9 cellular contexts compared by ENCODE assay signal in genomic region chr3:5428607-5429516, GRCh38.
DNase-seq lines count a peak whose midpoint lies in the region; ATAC-seq lines count a peak whose summit lies in the region.
"Had no signal": no experiment of that assay in that cellular context is flagged by ENCODE, and none has a peak within 500 bp of the region (broad histone marks: within the 10 kb centered on the region; RNA-seq: fewer than 3 reads in every experiment).

No MANE protein-coding gene starts in this region.

- H3K4me1 ChIP-seq in naive thymus-derived CD4-positive, alpha-beta T cell (ENCODE audit: control insufficient read depth in 2 of 2, insufficient read depth in 2 of 2, low read length in 2 of 2), result no peaks in the 10 kb centered on the region

- peaks cover 0 to 11% (median 9%) of the 10 kb centered on the region in 5 donors for H3K27me3 Mint-ChIP-seq in naive thymus-derived CD4-positive, alpha-beta T cell

- intact Hi-C loops in naive thymus-derived CD4-positive, alpha-beta T cell (cut with micrococcal nuclease), result no loop called here

- no peak overlapping the region for H3K4me3 Mint-ChIP-seq in naive thymus-derived CD4-positive, alpha-beta T cell

- DNase-seq in NCI-H526 (lab: John Stamatoyannopoulos, UW) (peak; percentile 4 to 58), NCI-H526 treated with DMSO at 0.1 percent for 48 hours (lab: John Stamatoyannopoulos, UW) (no peak), HUDEP-2 (lab: John Stamatoyannopoulos, UW; ENCODE audit: unreplicated experiment in 76 of 76) (peak in 73 of 76 experiments; percentile 14 to 96 (median 70)), AG20443 (ENCODE audit: low spot score) (no peak), Ammon's horn (ENCODE audit: low spot score) (no peak)
- no peak for DNase-seq in naive thymus-derived CD4-positive, alpha-beta T cell
- no peak for DNase-seq in activated effector memory CD4-positive, alpha-beta T cell treated with anti-CD3 and anti-CD28 coated beads, Interleukin-2, amount 50 U/mL, for 16 hours

- peaks cover 0 to 9% (median 5%) of the 10 kb centered on the region in 7 donors for H3K4me1 Mint-ChIP-seq in naive thymus-derived CD4-positive, alpha-beta T cell

- H3K36me3 Mint-ChIP-seq in naive thymus-derived CD4-positive, alpha-beta T cell, result no peaks in the 10 kb centered on the region

- H3K27ac Mint-ChIP-seq in naive thymus-derived CD4-positive, alpha-beta T cell, result no peak overlapping the region

- POLR2A ChIA-PET in naive thymus-derived CD4-positive, alpha-beta T cell (lab: Charles Lee), result no interaction called here

- CTCF ChIA-PET in naive thymus-derived CD4-positive, alpha-beta T cell (lab: Charles Lee), result no interaction called here

- H3K9me3 ChIP-seq in naive thymus-derived CD4-positive, alpha-beta T cell (ENCODE audit: control insufficient read depth in 2 of 3, low read length in 3 of 3), result no peaks in the 10 kb centered on the region

- ATAC-seq in GM21825 (IDR thresholded peaks at IDR 0.05; ENCODE audit: unreplicated experiment), result peak; percentile 80
- ATAC-seq in naive thymus-derived CD4-positive, alpha-beta T cell, result peak; percentile 42

- H3K4me3 ChIP-seq in naive thymus-derived CD4-positive, alpha-beta T cell (ENCODE audit: low read length), result no peak overlapping the region
- H3K4me3 ChIP-seq: cardiac muscle cell had no signal

- peaks cover 0 to 1% (median 0%) of the 10 kb centered on the region in 11 donors for H3K9me3 Mint-ChIP-seq in naive thymus-derived CD4-positive, alpha-beta T cell

- no peaks in the 10 kb centered on the region for H3K36me3 ChIP-seq in naive thymus-derived CD4-positive, alpha-beta T cell (ENCODE audit: control insufficient read depth in 2 of 3, insufficient read depth in 3 of 3, low read length in 3 of 3)
- H3K36me3 ChIP-seq: cardiac muscle cell had no signal

- no peak overlapping the region for H3K27ac ChIP-seq in naive thymus-derived CD4-positive, alpha-beta T cell (ENCODE audit: low read depth, low read length)
- H3K27ac ChIP-seq: cardiac muscle cell had no signal

- no peaks in the 10 kb centered on the region for H3K27me3 ChIP-seq in naive thymus-derived CD4-positive, alpha-beta T cell (ENCODE audit: control insufficient read depth in 2 of 2, insufficient read depth in 2 of 2, low read length in 2 of 2)
- H3K27me3 ChIP-seq: cardiac muscle cell had no signal

Comparison
In these comparisons a context has a peak if more than half of its experiments do, and no peak if none do; other contexts are left out.
1. DNase-seq: peak in NCI-H526 (2 of 2) and HUDEP-2 (73 of 76); none in NCI-H526 treated with DMSO at 0.1 percent for 48 hours (single experiment), naive thymus-derived CD4-positive, alpha-beta T cell (0 of 9), AG20443 (single experiment), activated effector memory CD4-positive, alpha-beta T cell treated with anti-CD3 and anti-CD28 coated beads, Interleukin-2, amount 50 U/mL, for 16 hours (single experiment) and Ammon's horn (single experiment).